8 cellular contexts compared by ENCODE assay signal in genomic region chr17:83200231-83200699, GRCh38.
DNase-seq lines count a peak whose midpoint lies in the region; ATAC-seq and TF ChIP-seq lines count a peak whose summit lies in the region.

No MANE protein-coding gene starts in this region.

- no peaks in the 10 kb centered on the region for H3K27me3 Mint-ChIP-seq in naive thymus-derived CD4-positive, alpha-beta T cell

- DNase-seq in ELR (ENCODE audit: low read depth) (peak; percentile 69), RPMI8226 (peak; percentile 92), adipocyte (ENCODE audit: low read depth) (no peak), upper lobe of right lung (peak; percentile 87), NCI-H510A (lab: John Stamatoyannopoulos, UW) (no peak), cerebellar cortex (ENCODE audit: low spot score) (no peak), NCI-H2081 treated with DMSO at 0.1 percent for 48 hours (lab: John Stamatoyannopoulos, UW) (no peak)
- DNase-seq in naive thymus-derived CD4-positive, alpha-beta T cell, result peak in 2 of 9 donors; percentile 52 to 63

- H3K4me1 Mint-ChIP-seq in naive thymus-derived CD4-positive, alpha-beta T cell, result peaks cover 13 to 55% (median 34%) of the 10 kb centered on the region in 7 donors

- no peaks in the 10 kb centered on the region for H3K36me3 Mint-ChIP-seq in naive thymus-derived CD4-positive, alpha-beta T cell

- POLR2A ChIA-PET in naive thymus-derived CD4-positive, alpha-beta T cell (lab: Charles Lee), result no interaction called here

- H3K9me3 ChIP-seq in adipocyte (ENCODE audit: control insufficient read depth, low read length), result no peaks in the 10 kb centered on the region
- H3K9me3 ChIP-seq in naive thymus-derived CD4-positive, alpha-beta T cell (ENCODE audit: control insufficient read depth in 2 of 3, low read length in 3 of 3), result no peaks in the 10 kb centered on the region
- no peaks in the 10 kb centered on the region for H3K9me3 ChIP-seq in upper lobe of right lung

- no peak for TF ChIP-seq CTCF in upper lobe of right lung (IDR thresholded peaks at IDR 0.05)

- intact Hi-C loops in naive thymus-derived CD4-positive, alpha-beta T cell (cut with micrococcal nuclease), result no loop called here
- intact Hi-C loops in upper lobe of right lung (cut with DNase I), result no loop called here

- peak; percentile 71 for ATAC-seq in naive thymus-derived CD4-positive, alpha-beta T cell
- peak; percentile 56 for ATAC-seq in upper lobe of right lung

- peak overlapping the region; percentile 28 for H3K9ac ChIP-seq in adipocyte (ENCODE audit: low read length)

- no peak overlapping the region for H3K27ac ChIP-seq in naive thymus-derived CD4-positive, alpha-beta T cell (ENCODE audit: low read depth, low read length)
- peak overlapping the region; percentile 87 for H3K27ac ChIP-seq in upper lobe of right lung

- H3K36me3 ChIP-seq in adipocyte (ENCODE audit: control insufficient read depth, insufficient read depth, low read length, severe bottlenecking) (no peaks in the 10 kb centered on the region), upper lobe of right lung (no peaks in the 10 kb centered on the region)
- no peaks in the 10 kb centered on the region for H3K36me3 ChIP-seq in naive thymus-derived CD4-positive, alpha-beta T cell (ENCODE audit: control insufficient read depth in 2 of 3, insufficient read depth in 3 of 3, low read length in 3 of 3)

- CTCF ChIA-PET in naive thymus-derived CD4-positive, alpha-beta T cell (lab: Charles Lee), result interaction anchor here (0.7 to 2.5 kb wide), 4 partner anchors 222 to 421 kb away, joined by 3 to 7 read pairs (median 3); no protein-coding TSS in a partner anchor

- H3K4me3 ChIP-seq in adipocyte (ENCODE audit: low read length), result no peak overlapping the region
- H3K4me3 ChIP-seq in naive thymus-derived CD4-positive, alpha-beta T cell (ENCODE audit: low read length), result peak overlapping the region; percentile 45
- H3K4me3 ChIP-seq in upper lobe of right lung, result peak overlapping the region; percentile 28

- H3K9me3 Mint-ChIP-seq in naive thymus-derived CD4-positive, alpha-beta T cell, result no peaks in the 10 kb centered on the region

- H3K27me3 ChIP-seq in adipocyte (replicated peaks; ENCODE audit: control insufficient read depth, insufficient read depth, low read length), result no peaks in the 10 kb centered on the region
- no peaks in the 10 kb centered on the region for H3K27me3 ChIP-seq in naive thymus-derived CD4-positive, alpha-beta T cell (ENCODE audit: control insufficient read depth in 2 of 2, insufficient read depth in 2 of 2, low read length in 2 of 2)
- no peaks in the 10 kb centered on the region for H3K27me3 ChIP-seq in upper lobe of right lung

- H3K4me1 ChIP-seq in adipocyte (ENCODE audit: control insufficient read depth, insufficient read depth, low read length) (peaks cover 56% of the 10 kb centered on the region), upper lobe of right lung (peaks cover 42% of the 10 kb centered on the region)
- H3K4me1 ChIP-seq in naive thymus-derived CD4-positive, alpha-beta T cell (ENCODE audit: control insufficient read depth in 2 of 2, insufficient read depth in 2 of 2, low read length in 2 of 2), result peaks cover 21 to 22% of the 10 kb centered on the region in 2 donors

- H3K4me3 Mint-ChIP-seq in naive thymus-derived CD4-positive, alpha-beta T cell, result peak overlapping the region; percentile 76 to 93 (median 88)

- H3K27ac Mint-ChIP-seq in naive thymus-derived CD4-positive, alpha-beta T cell, result peak overlapping the region in 7 of 9 donors; percentile 73 to 96 (median 79)

Comparison
In these comparisons a context has a peak if more than half of its experiments do, and no peak if none do; other contexts are left out.
1. DNase-seq: peak in ELR (single experiment), RPMI8226 (single experiment) and upper lobe of right lung (single experiment); none in adipocyte (single experiment), NCI-H510A (single experiment), cerebellar cortex (single experiment) and NCI-H2081 treated with DMSO at 0.1 percent for 48 hours (single experiment).